14 cellular contexts compared by ENCODE assay signal in the genomic region with DNA sequence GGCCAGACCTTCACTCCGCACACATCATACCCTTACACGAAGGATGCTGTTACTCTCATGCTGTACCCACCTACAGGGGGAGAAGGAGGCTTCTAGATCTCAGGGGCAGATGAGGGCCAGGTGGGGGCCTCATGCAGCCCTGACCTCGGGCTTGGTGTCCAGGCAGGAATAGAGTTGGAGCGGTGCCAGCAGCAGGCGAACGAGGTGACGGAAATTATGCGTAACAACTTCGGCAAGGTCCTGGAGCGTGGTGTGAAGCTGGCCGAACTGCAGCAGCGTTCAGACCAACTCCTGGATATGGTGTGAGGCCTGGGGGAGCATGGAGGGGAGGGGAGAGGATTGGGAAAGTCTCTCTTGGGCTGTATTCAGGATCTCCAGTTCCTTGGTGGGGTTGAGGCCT. TPM values are rescaled to one million over a fixed set of nuclear protein-coding genes. Genes with fewer than 3 reads are reported as not detected.
A peak's percentile ranks its signal among the peaks of the same experiment; 100 is the strongest.
DNase-seq lines count a peak whose midpoint lies in the region; ATAC-seq, FAIRE-seq and TF ChIP-seq lines count a peak whose summit lies in the region.
"Had no signal": no experiment of that assay in that cellular context is flagged by ENCODE, and none has a peak within 500 bp of the region (broad histone marks: within the 10 kb centered on the region; RNA-seq: fewer than 3 reads in every experiment).

No MANE protein-coding gene starts in this region.

- peaks cover 0 to 10% of the 10 kb centered on the region in 2 experiments for H3K36me3 ChIP-seq in endothelial cell of umbilical vein (ENCODE audit: control insufficient read depth in 2 of 2, extremely low read depth in 1 of 2, insufficient read depth in 2 of 2, low read length in 2 of 2)
- no peaks in the 10 kb centered on the region for H3K36me3 ChIP-seq in testis (ENCODE audit: low read depth, missing control alignments)

- H3K36me3 Mint-ChIP-seq in WTC11 (peaks cover 2% of the 10 kb centered on the region; the same call in 1 of the 2 replicates), neural crest cell (ENCODE audit: low read depth) (no peaks in the 10 kb centered on the region)
- peaks cover 13% of the 10 kb centered on the region for H3K36me3 Mint-ChIP-seq in activated T-helper 2 cell treated with anti-CD3 and anti-CD28 coated beads, Interferon-gamma antibody, Interleukin-2, Interleukin-4, amounts not matched to agents 10 μg/mL and 5 μg/mL and 100 μg/mL, durations not matched to agents 14 hours and 24 hours and 36 hours (ENCODE audit: low read depth)

- no peaks in the 10 kb centered on the region for H4K20me1 ChIP-seq in endothelial cell of umbilical vein (replicated peaks; ENCODE audit: control insufficient read depth, extremely low read depth, insufficient read depth, low read length)

- peaks cover 30% of the 10 kb centered on the region for H3K79me2 ChIP-seq in endothelial cell of umbilical vein (ENCODE audit: control insufficient read depth, insufficient read depth, low read length)

- intact Hi-C loops in endothelial cell of umbilical vein (cut with micrococcal nuclease) (no loop called here), testis (cut with DNase I; ENCODE audit: low total_unique reads) (no loop called here)
- intact Hi-C loops in activated T-helper 2 cell treated with anti-CD3 and anti-CD28 coated beads, Interferon-gamma antibody, Interleukin-2, Interleukin-4, amounts not matched to agents 10 μg/mL and 5 μg/mL and 100 μg/mL, durations not matched to agents 14 hours and 24 hours and 36 hours (cut with micrococcal nuclease), result no loop called here

- no peaks in the 10 kb centered on the region for H3K27me3 ChIP-seq in endothelial cell of umbilical vein (ENCODE audit: control insufficient read depth in 2 of 2, insufficient read depth in 2 of 2, low read length in 2 of 2)
- H3K27me3 ChIP-seq in testis, result no peaks in the 10 kb centered on the region

- H3K4me1 ChIP-seq in endothelial cell of umbilical vein (ENCODE audit: control insufficient read depth, extremely low read depth, insufficient read depth, low read length) (peaks cover 61% of the 10 kb centered on the region), testis (peaks cover 43% of the 10 kb centered on the region)

- H3K4me2 ChIP-seq in endothelial cell of umbilical vein (ENCODE audit: insufficient read depth, low read length), result no peak overlapping the region

- H3K27me3 Mint-ChIP-seq in WTC11 (ENCODE audit: low read depth), result peaks cover 13% of the 10 kb centered on the region
- H3K27me3 Mint-ChIP-seq in neural crest cell (ENCODE audit: low read depth), result peaks cover 3% of the 10 kb centered on the region
- H3K27me3 Mint-ChIP-seq in activated T-helper 2 cell treated with anti-CD3 and anti-CD28 coated beads, Interferon-gamma antibody, Interleukin-2, Interleukin-4, amounts not matched to agents 10 μg/mL and 5 μg/mL and 100 μg/mL, durations not matched to agents 14 hours and 24 hours and 36 hours (ENCODE audit: low read depth), result no peaks in the 10 kb centered on the region
- H3K27me3 Mint-ChIP-seq: CD4-positive, alpha-beta memory T cell had no signal

- TF ChIP-seq POLR2A in endothelial cell of umbilical vein (IDR thresholded peaks at IDR 0.05; ENCODE audit: low read depth, low read length) (no peak), testis (IDR thresholded peaks at IDR 0.05) (no peak)

- H3K9ac ChIP-seq in endothelial cell of umbilical vein (replicated peaks; ENCODE audit: extremely low read depth, insufficient read depth, low read length), result no peak overlapping the region

- H3K4me3 Mint-ChIP-seq in WTC11 (no peak overlapping the region), neural crest cell (peak overlapping the region; percentile 29)
- no peak overlapping the region for H3K4me3 Mint-ChIP-seq in activated T-helper 2 cell treated with anti-CD3 and anti-CD28 coated beads, Interferon-gamma antibody, Interleukin-2, Interleukin-4, amounts not matched to agents 10 μg/mL and 5 μg/mL and 100 μg/mL, durations not matched to agents 14 hours and 24 hours and 36 hours (ENCODE audit: low read depth)

- DNase-seq in WTC11 (ENCODE audit: low spot score) (no peak), endothelial cell of umbilical vein (ENCODE audit: low read depth, low spot score) (no peak), neural crest cell (ENCODE audit: low read depth, low spot score) (no peak), testis (no peak), EL (no peak)
- no peak for DNase-seq in activated T-helper 2 cell treated with anti-CD3 and anti-CD28 coated beads, Interferon-gamma antibody, Interleukin-2, Interleukin-4, amounts not matched to agents 10 μg/mL and 5 μg/mL and 100 μg/mL, durations not matched to agents 14 hours and 24 hours and 36 hours (ENCODE audit: low spot score)
- DNase-seq in activated CD8-positive, alpha-beta memory T cell treated with anti-CD3 and anti-CD28 coated beads, Interleukin-2, amount 50 U/mL, for 48 hours, result no peak
- DNase-seq: activated CD4-positive, alpha-beta T cell treated with anti-CD3 and anti-CD28 coated beads, Interleukin-2, amount 50 U/mL, for 48 hours; CD4-positive, alpha-beta memory T cell; nucleus accumbens had no signal

- no peak for ATAC-seq in WTC11
- no peak for ATAC-seq in GM18498 (IDR thresholded peaks at IDR 0.05; ENCODE audit: unreplicated experiment)
- ATAC-seq: left colon had no signal

- peaks cover 14% of the 10 kb centered on the region for H3K4me1 Mint-ChIP-seq in WTC11
- H3K4me1 Mint-ChIP-seq in neural crest cell, result peaks cover 38% of the 10 kb centered on the region
- H3K4me1 Mint-ChIP-seq in activated T-helper 2 cell treated with anti-CD3 and anti-CD28 coated beads, Interferon-gamma antibody, Interleukin-2, Interleukin-4, amounts not matched to agents 10 μg/mL and 5 μg/mL and 100 μg/mL, durations not matched to agents 14 hours and 24 hours and 36 hours (ENCODE audit: low read depth), result peaks cover 25% of the 10 kb centered on the region

- H3K9me3 ChIP-seq in endothelial cell of umbilical vein (replicated peaks; ENCODE audit: control insufficient read depth, insufficient read depth, low read length) (no peaks in the 10 kb centered on the region), testis (no peaks in the 10 kb centered on the region)

- CTCF ChIA-PET in WTC11 (lab: Charles Lee) (interaction anchor here (0.5 to 0.8 kb wide), 2 partner anchors 26 to 40 kb away, joined by 3 to 5 read pairs; no protein-coding TSS in a partner anchor), endothelial cell of umbilical vein (lab: Charles Lee) (interaction anchor here (2.0 kb wide), 1 partner anchor 12 kb away, joined by 5 read pairs; a partner anchor contains a TSS)

- WGBS in testis, 2 donors, result 78 to 81% methylated on average over 12 of the region's 12 CpGs

- H2AFZ ChIP-seq in endothelial cell of umbilical vein (ENCODE audit: low read depth, low read length), result no peak overlapping the region

- no peak for FAIRE-seq in endothelial cell of umbilical vein (lab: Jason Lieb, UNC)
- FAIRE-seq: bronchial epithelial cell, endometrium had no signal

- POLR2A ChIA-PET in WTC11 (lab: Charles Lee), result interaction anchor here (1.0 to 1.1 kb wide), 2 partner anchors 14 to 20 kb away, joined by 3 to 9 read pairs; a partner anchor contains a TSS
- POLR2A ChIA-PET in endothelial cell of umbilical vein (lab: Charles Lee), result no interaction called here

- peak overlapping the region; percentile 94 for H3K27ac ChIP-seq in endothelial cell of umbilical vein (ENCODE audit: insufficient read depth, low read depth, low read length)
- peak overlapping the region; percentile 33 to 34 for H3K27ac ChIP-seq in testis

- H3K27ac Mint-ChIP-seq in WTC11 (peak overlapping the region; percentile 49; the same call in 1 of the 2 replicates), neural crest cell (ENCODE audit: unreplicated experiment) (no peak overlapping the region)
- no peak overlapping the region for H3K27ac Mint-ChIP-seq in activated T-helper 2 cell treated with anti-CD3 and anti-CD28 coated beads, Interferon-gamma antibody, Interleukin-2, Interleukin-4, amounts not matched to agents 10 μg/mL and 5 μg/mL and 100 μg/mL, durations not matched to agents 14 hours and 24 hours and 36 hours

- H3K4me3 ChIP-seq in endothelial cell of umbilical vein (replicated peaks in 1 of 3; ENCODE audit: insufficient read depth in 1 of 3, low read depth in 1 of 3, low read length in 3 of 3) (no peak overlapping the region), testis (no peak overlapping the region)

- BruUV-seq in endothelial cell of umbilical vein (replicated peaks; lab: Mats Ljungman, UMichigan), result no TSS peak

- dilution Hi-C loops in endothelial cell of umbilical vein (cut with MboI; ENCODE audit: extremely low pct_ligation_motif_present, low sequenced_read_pairs), result no loop called here

- TF ChIP-seq CTCF in WTC11 (IDR thresholded peaks at IDR 0.05) (no peak), endothelial cell of umbilical vein (IDR thresholded peaks at IDR 0.05; ENCODE audit: extremely low read depth in 1 of 2, insufficient read depth in 1 of 2, low read depth in 1 of 2, low read length in 2 of 2) (no peak), neural crest cell (conservative IDR thresholded peaks at IDR 0.05) (no peak), testis (IDR thresholded peaks at IDR 0.05) (no peak)

- no peaks in the 10 kb centered on the region for H3K9me1 ChIP-seq in endothelial cell of umbilical vein (replicated peaks; ENCODE audit: control insufficient read depth, extremely low read depth, insufficient read depth, low read length)

- H3K9me3 Mint-ChIP-seq in WTC11 (no peaks in the 10 kb centered on the region), neural crest cell (no peaks in the 10 kb centered on the region)
- no peaks in the 10 kb centered on the region for H3K9me3 Mint-ChIP-seq in activated T-helper 2 cell treated with anti-CD3 and anti-CD28 coated beads, Interferon-gamma antibody, Interleukin-2, Interleukin-4, amounts not matched to agents 10 μg/mL and 5 μg/mL and 100 μg/mL, durations not matched to agents 14 hours and 24 hours and 36 hours

RNA-seq across cellular contexts. Expression of a gene that starts 4.0 kb away (rescaled TPM):
- 95.4 to 108 TPM (median 102 TPM) in 3 replicates for total RNA-seq in WTC11 (2021)
- total RNA-seq in endothelial cell of umbilical vein, result 133 and 142 TPM in 2 replicates
- 629 and 643 TPM in 2 replicates for polyA plus RNA-seq in endothelial cell of umbilical vein
- polyA plus RNA-seq in endothelial cell of umbilical vein (2011; cell fraction: cytosol; rRNA removed), result 503 and 603 TPM in 2 replicates
- polyA plus RNA-seq in endothelial cell of umbilical vein (2011; cell fraction: nucleus; rRNA removed), result 227 and 271 TPM in 2 replicates
- polyA plus RNA-seq in endothelial cell of umbilical vein (2012), result 260 and 265 TPM in 2 replicates
- 205 and 256 TPM in 2 replicates for polyA minus RNA-seq in endothelial cell of umbilical vein
- polyA minus RNA-seq in endothelial cell of umbilical vein (2011; cell fraction: cytosol; rRNA and poly(A)+ RNA removed), result 27.7 TPM
- polyA minus RNA-seq in endothelial cell of umbilical vein (2011; cell fraction: nucleus; rRNA and poly(A)+ RNA removed), result 51.5 and 60.1 TPM in 2 replicates
- 67.9 and 75.8 TPM in 2 replicates for total RNA-seq in neural crest cell
- 100 to 1,000 TPM; 119 to 137 TPM for total RNA-seq in testis
- 189 TPM for polyA plus RNA-seq in testis (ENCODE audit: insufficient read depth, low read depth, low replicate concordance)
- 130 and 134 TPM in 2 replicates for total RNA-seq in activated T-helper 2 cell treated with anti-CD3 and anti-CD28 coated beads, Interferon-gamma antibody, Interleukin-2, Interleukin-4, amounts not matched to agents 10 μg/mL and 5 μg/mL and 100 μg/mL, durations not matched to agents 14 hours and 24 hours and 36 hours

RNA-seq across cellular contexts. Expression of a gene that starts 7.3 kb away (rescaled TPM):
- 6.3 to 7.4 TPM (median 7.0 TPM) in 3 replicates for total RNA-seq in WTC11 (2021)
- total RNA-seq in endothelial cell of umbilical vein, result 164 and 186 TPM in 2 replicates
- polyA plus RNA-seq in endothelial cell of umbilical vein, result 624 and 648 TPM in 2 replicates
- polyA plus RNA-seq in endothelial cell of umbilical vein (2011; cell fraction: cytosol; rRNA removed), result 398 and 453 TPM in 2 replicates
- polyA plus RNA-seq in endothelial cell of umbilical vein (2011; cell fraction: nucleus; rRNA removed), result 96.0 and 112 TPM in 2 replicates
- 305 and 367 TPM in 2 replicates for polyA plus RNA-seq in endothelial cell of umbilical vein (2012)
- polyA minus RNA-seq in endothelial cell of umbilical vein, result 96.5 and 104 TPM in 2 replicates
- not detected for polyA minus RNA-seq in endothelial cell of umbilical vein (2011; cell fraction: cytosol; rRNA and poly(A)+ RNA removed)
- polyA minus RNA-seq in endothelial cell of umbilical vein (2011; cell fraction: nucleus; rRNA and poly(A)+ RNA removed), result 9.9 and 13.3 TPM in 2 replicates
- 0.50 and 1.5 TPM in 2 replicates for total RNA-seq in neural crest cell
- 10 to 100 TPM in 1 of 2 donors, 1 to 10 TPM in 1; 4.9 to 17.5 TPM for total RNA-seq in testis
- 36.8 TPM for polyA plus RNA-seq in testis (ENCODE audit: insufficient read depth, low read depth, low replicate concordance)
- total RNA-seq in activated T-helper 2 cell treated with anti-CD3 and anti-CD28 coated beads, Interferon-gamma antibody, Interleukin-2, Interleukin-4, amounts not matched to agents 10 μg/mL and 5 μg/mL and 100 μg/mL, durations not matched to agents 14 hours and 24 hours and 36 hours, result 41.0 and 41.3 TPM in 2 replicates

RNA-seq across cellular contexts. Expression of a gene that starts 10.9 kb away (rescaled TPM):
- total RNA-seq in WTC11 (2021) (20.9 to 23.1 TPM (median 21.6 TPM) in 3 replicates), endothelial cell of umbilical vein (14.6 and 17.7 TPM in 2 replicates), neural crest cell (20.9 and 22.2 TPM in 2 replicates), testis (10 to 100 TPM; 33.1 to 44.0 TPM)
- polyA plus RNA-seq in endothelial cell of umbilical vein (35.7 and 44.9 TPM in 2 replicates), testis (ENCODE audit: insufficient read depth, low read depth, low replicate concordance) (39.3 TPM)
- 16.7 and 22.6 TPM in 2 replicates for polyA plus RNA-seq in endothelial cell of umbilical vein (2011; cell fraction: cytosol; rRNA removed)
- polyA plus RNA-seq in endothelial cell of umbilical vein (2011; cell fraction: nucleus; rRNA removed), result 33.1 and 43.4 TPM in 2 replicates
- 18.0 and 18.7 TPM in 2 replicates for polyA plus RNA-seq in endothelial cell of umbilical vein (2012)
- polyA minus RNA-seq in endothelial cell of umbilical vein, result 19.8 and 22.4 TPM in 2 replicates
- 2.2 TPM for polyA minus RNA-seq in endothelial cell of umbilical vein (2011; cell fraction: cytosol; rRNA and poly(A)+ RNA removed)
- polyA minus RNA-seq in endothelial cell of umbilical vein (2011; cell fraction: nucleus; rRNA and poly(A)+ RNA removed), result 7.1 and 9.5 TPM in 2 replicates
- 6.5 and 7.0 TPM in 2 replicates for total RNA-seq in activated T-helper 2 cell treated with anti-CD3 and anti-CD28 coated beads, Interferon-gamma antibody, Interleukin-2, Interleukin-4, amounts not matched to agents 10 μg/mL and 5 μg/mL and 100 μg/mL, durations not matched to agents 14 hours and 24 hours and 36 hours

RNA-seq across cellular contexts. Expression of a gene that starts 14.2 kb away (rescaled TPM):
- 48.8 to 55.4 TPM (median 52.0 TPM) in 3 replicates for total RNA-seq in WTC11 (2021)
- 35.8 and 39.0 TPM in 2 replicates for total RNA-seq in endothelial cell of umbilical vein
- polyA plus RNA-seq in endothelial cell of umbilical vein, result 68.7 and 73.1 TPM in 2 replicates
- 66.7 and 80.9 TPM in 2 replicates for polyA plus RNA-seq in endothelial cell of umbilical vein (2011; cell fraction: cytosol; rRNA removed)
- polyA plus RNA-seq in endothelial cell of umbilical vein (2011; cell fraction: nucleus; rRNA removed), result 26.9 and 29.2 TPM in 2 replicates
- polyA plus RNA-seq in endothelial cell of umbilical vein (2012), result 94.8 and 116 TPM in 2 replicates
- 17.4 and 21.2 TPM in 2 replicates for polyA minus RNA-seq in endothelial cell of umbilical vein
- polyA minus RNA-seq in endothelial cell of umbilical vein (2011; cell fraction: cytosol; rRNA and poly(A)+ RNA removed), result 23.2 TPM
- 3.8 and 4.4 TPM in 2 replicates for polyA minus RNA-seq in endothelial cell of umbilical vein (2011; cell fraction: nucleus; rRNA and poly(A)+ RNA removed)
- total RNA-seq in neural crest cell, result 1.1 and 2.1 TPM in 2 replicates
- 10 to 100 TPM; 10.8 to 13.9 TPM for total RNA-seq in testis
- polyA plus RNA-seq in testis (ENCODE audit: insufficient read depth, low read depth, low replicate concordance), result 59.0 TPM
- 99.7 and 101 TPM in 2 replicates for total RNA-seq in activated T-helper 2 cell treated with anti-CD3 and anti-CD28 coated beads, Interferon-gamma antibody, Interleukin-2, Interleukin-4, amounts not matched to agents 10 μg/mL and 5 μg/mL and 100 μg/mL, durations not matched to agents 14 hours and 24 hours and 36 hours

RNA-seq across cellular contexts. Expression of a gene that starts 20.3 kb away (rescaled TPM):
- 63.8 to 69.6 TPM (median 65.0 TPM) in 3 replicates for total RNA-seq in WTC11 (2021)
- total RNA-seq in endothelial cell of umbilical vein, result 23.0 and 27.4 TPM in 2 replicates
- polyA plus RNA-seq in endothelial cell of umbilical vein, result 17.4 and 20.9 TPM in 2 replicates
- polyA plus RNA-seq in endothelial cell of umbilical vein (2011; cell fraction: cytosol; rRNA removed), result 13.1 TPM in 2 replicates
- polyA plus RNA-seq in endothelial cell of umbilical vein (2011; cell fraction: nucleus; rRNA removed), result 20.0 and 25.4 TPM in 2 replicates
- polyA plus RNA-seq in endothelial cell of umbilical vein (2012), result 13.4 and 16.3 TPM in 2 replicates
- polyA minus RNA-seq in endothelial cell of umbilical vein, result 31.9 and 46.7 TPM in 2 replicates
- polyA minus RNA-seq in endothelial cell of umbilical vein (2011; cell fraction: cytosol; rRNA and poly(A)+ RNA removed), result 27.0 TPM
- polyA minus RNA-seq in endothelial cell of umbilical vein (2011; cell fraction: nucleus; rRNA and poly(A)+ RNA removed), result 15.5 and 20.8 TPM in 2 replicates
- total RNA-seq in neural crest cell, result 50.4 and 53.7 TPM in 2 replicates
- total RNA-seq in testis, result 10 to 100 TPM; 22.9 to 37.6 TPM
- 55.7 TPM for polyA plus RNA-seq in testis (ENCODE audit: insufficient read depth, low read depth, low replicate concordance)
- 34.7 and 35.6 TPM in 2 replicates for total RNA-seq in activated T-helper 2 cell treated with anti-CD3 and anti-CD28 coated beads, Interferon-gamma antibody, Interleukin-2, Interleukin-4, amounts not matched to agents 10 μg/mL and 5 μg/mL and 100 μg/mL, durations not matched to agents 14 hours and 24 hours and 36 hours
